In genomic region chr3:128052831-128053419, GRCh38 we compare ENCODE assay signal across 8 cellular contexts. TPM values are rescaled to one million over a fixed set of nuclear protein-coding genes. Genes with fewer than 3 reads are reported as not detected.
DNase-seq lines count a peak whose midpoint lies in the region; ATAC-seq and TF ChIP-seq lines count a peak whose summit lies in the region.

No MANE protein-coding gene starts in this region.

- peak overlapping the region; percentile 98 for H3K27ac Mint-ChIP-seq in activated CD4-positive, alpha-beta T cell treated with anti-CD3 and anti-CD28 coated beads for 36 hours

- WGBS in sigmoid colon, 2 donors: 1 to 7% methylated on average over 10 of the region's 10 CpGs

- H3K9me3 Mint-ChIP-seq in activated CD4-positive, alpha-beta T cell treated with anti-CD3 and anti-CD28 coated beads for 36 hours (ENCODE audit: low read depth): no peaks in the 10 kb centered on the region

- CTCF ChIA-PET in activated CD4-positive, alpha-beta T cell treated with anti-CD3 and anti-CD28 coated beads for 36 hours (lab: Charles Lee): interaction anchor here (0.6 to 1.8 kb wide), 6 partner anchors 13 to 1553 kb away, joined by 3 to 9 read pairs (median 4); no protein-coding TSS in a partner anchor

- H3K4me1 Mint-ChIP-seq in activated CD4-positive, alpha-beta T cell treated with anti-CD3 and anti-CD28 coated beads for 36 hours: peaks cover 34% of the 10 kb centered on the region

- H3K4me3 ChIP-seq in WERI-Rb-1 (ENCODE audit: low read depth, low read length): peak overlapping the region; percentile 60
- H3K4me3 ChIP-seq in sigmoid colon: peak overlapping the region; percentile 82 to 99 (median 98)

- peaks cover 52% of the 10 kb centered on the region for H3K36me3 ChIP-seq in WERI-Rb-1
- H3K36me3 ChIP-seq in sigmoid colon: peaks cover 3 to 30% (median 8%) of the 10 kb centered on the region in 4 donors

- H3K4me3 Mint-ChIP-seq in activated CD4-positive, alpha-beta T cell treated with anti-CD3 and anti-CD28 coated beads for 36 hours: peak overlapping the region; percentile 90

- peaks cover 0 to 45% (median 33%) of the 10 kb centered on the region in 4 donors for H3K4me1 ChIP-seq in sigmoid colon

- H3K27me3 ChIP-seq in WERI-Rb-1 (ENCODE audit: insufficient read depth, low read depth, severe bottlenecking) (no peaks in the 10 kb centered on the region), sigmoid colon (no peaks in the 10 kb centered on the region)

- no peaks in the 10 kb centered on the region for H3K27me3 Mint-ChIP-seq in activated CD4-positive, alpha-beta T cell treated with anti-CD3 and anti-CD28 coated beads for 36 hours

- H3K27ac ChIP-seq in WERI-Rb-1: peak overlapping the region; percentile 92
- H3K27ac ChIP-seq in sigmoid colon: peak overlapping the region; percentile 94 to 97 (median 94)

- ATAC-seq in activated CD4-positive, alpha-beta T cell treated with anti-CD3 and anti-CD28 coated beads for 36 hours: no peak
- no peak for ATAC-seq in GM18870 (IDR thresholded peaks at IDR 0.05; ENCODE audit: unreplicated experiment)

- H3K36me3 Mint-ChIP-seq in activated CD4-positive, alpha-beta T cell treated with anti-CD3 and anti-CD28 coated beads for 36 hours (ENCODE audit: low read depth): peaks cover 42% of the 10 kb centered on the region

- intact Hi-C loops in activated CD4-positive, alpha-beta T cell treated with anti-CD3 and anti-CD28 coated beads for 36 hours (cut with DNase I, micrococcal nuclease): loop anchor here (1.0 to 10.0 kb wide), 21 partner anchors 22 to 1384 kb away; partner anchors contain the start of genes ABTB1 (in 2 of the 2), EEFSEC (in 2 of the 2), MCM2 (in 2 of the 2) and TPRA1 (in 2 of the 2)
- intact Hi-C loops in sigmoid colon (cut with DNase I): loop anchor here (5.0 to 10.0 kb wide), 3 partner anchors 138 to 1068 kb away; partner anchors contain the start of genes ABTB1, KBTBD12 and PLXNA1

- DNase-seq in activated CD4-positive, alpha-beta T cell treated with anti-CD3 and anti-CD28 coated beads for 36 hours: no peak
- DNase-seq in activated CD4-positive, alpha-beta T cell treated with anti-CD3 and anti-CD28 coated beads for 1 hour: no peak
- DNase-seq in WERI-Rb-1 (no peak), germinal center (ENCODE audit: low spot score) (peak; percentile 13), sigmoid colon (no peak), NCI-H1694 treated with DMSO at 0.1 percent for 48 hours (lab: John Stamatoyannopoulos, UW) (no peak)
- no peak for DNase-seq in stimulated activated naive CD4-positive, alpha-beta T cell (lab: John Stamatoyannopoulos, UW)

- TF ChIP-seq POLR2A in sigmoid colon (IDR thresholded peaks at IDR 0.05): no peak

- no peaks in the 10 kb centered on the region for H3K9me3 ChIP-seq in WERI-Rb-1 (ENCODE audit: severe bottlenecking)
- H3K9me3 ChIP-seq in sigmoid colon: no peaks in the 10 kb centered on the region

- TF ChIP-seq CTCF in WERI-Rb-1 (IDR thresholded peaks at IDR 0.05; ENCODE audit: low read depth, low read length): no peak
- no peak for TF ChIP-seq CTCF in sigmoid colon (IDR thresholded peaks at IDR 0.05)

- TF ChIP-seq EP300 in sigmoid colon (IDR thresholded peaks at IDR 0.05): no peak

- POLR2A ChIA-PET in activated CD4-positive, alpha-beta T cell treated with anti-CD3 and anti-CD28 coated beads for 36 hours (lab: Charles Lee): no interaction called here

RNA-seq across cellular contexts. Expression of gene SEC61A1, which starts 0.7 kb away (rescaled TPM):
- 100 to 1,000 TPM; 113 to 123 TPM for total RNA-seq in activated CD4-positive, alpha-beta T cell treated with anti-CD3 and anti-CD28 coated beads for 36 hours
- total RNA-seq in sigmoid colon: 10 to 100 TPM; 52.3 to 82.5 (median 63.0) TPM
- polyA plus RNA-seq in sigmoid colon: 100 to 1,000 TPM in 1 of 3 donors, 10 to 100 TPM in 2; 17.4 to 152 (median 20.1) TPM
